ENCODE assay signal across 15 cellular contexts in the genomic region with DNA sequence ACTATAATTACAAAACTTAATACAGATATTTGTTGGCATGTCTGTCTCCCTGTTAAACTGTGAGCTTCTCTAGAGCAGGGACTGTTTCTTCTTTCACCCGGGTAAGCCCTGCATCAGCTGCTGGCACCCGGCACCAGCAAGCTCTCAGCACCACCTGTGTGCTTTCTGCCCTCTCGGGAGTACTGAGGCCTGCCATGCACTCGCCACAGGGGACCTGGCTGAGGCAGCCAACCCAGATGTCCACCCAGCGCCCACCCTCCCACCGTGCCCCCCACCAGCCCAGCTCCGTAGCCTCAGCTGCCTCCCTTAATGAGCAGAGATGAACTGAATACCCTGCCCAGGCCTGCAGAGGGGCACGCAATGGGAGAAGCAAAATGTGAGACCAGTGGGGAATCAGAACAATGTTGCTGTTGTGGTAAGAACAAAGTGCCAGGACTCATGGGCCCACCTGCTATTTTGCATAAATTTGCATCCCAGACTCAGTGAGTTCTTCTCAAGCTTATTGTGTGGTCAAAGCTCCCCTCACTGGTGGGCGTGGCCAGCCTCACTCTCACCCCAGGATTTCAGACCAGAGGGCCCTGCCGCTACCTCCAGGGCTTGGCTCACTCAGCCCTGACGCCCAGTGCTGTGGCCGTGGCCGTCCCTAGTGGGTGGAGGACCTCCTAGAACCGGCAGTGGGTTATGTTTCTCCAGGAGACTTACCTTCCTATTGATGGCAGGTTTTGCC. TPM values are rescaled to one million over a fixed set of nuclear protein-coding genes. Genes with fewer than 3 reads are reported as not detected.
DNase-seq lines count a peak whose midpoint lies in the region; ATAC-seq, FAIRE-seq and TF ChIP-seq lines count a peak whose summit lies in the region.
"Had no signal": no experiment of that assay in that cellular context is flagged by ENCODE, and none has a peak within 500 bp of the region (broad histone marks: within the 10 kb centered on the region; RNA-seq: fewer than 3 reads in every experiment).

No MANE protein-coding gene starts in this region.

- in situ Hi-C loops in GM13976 (cut with MboI; ENCODE audit: low sequenced_read_pairs, unreplicated experiment), result no loop called here

- intact Hi-C loops in stomach (cut with DNase I; ENCODE audit: low total_unique reads), result no loop called here
- intact Hi-C loops in pancreas (cut with DNase I), result no loop called here

- H3K4me3 ChIP-seq in stomach (no peak overlapping the region), pancreas (no peak overlapping the region)

- H3K4me1 ChIP-seq in stomach (no peaks in the 10 kb centered on the region), pancreas (peaks cover 0 to 4% (median 0%) of the 10 kb centered on the region in 3 donors)

- 69 to 77% (median 74%) methylated on average over 13 to 14 of the region's 14 CpGs for WGBS in stomach, 5 donors
- WGBS in pancreas, 2 donors, result 73 to 87% methylated on average over 14 of the region's 14 CpGs

- DNase-seq in GM13976 (ENCODE audit: low spot score) (peak; percentile 39), amygdala (lab: John Stamatoyannopoulos, UW) (peak in 42 of 56 donors; percentile 11 to 78 (median 50)), midbrain (lab: John Stamatoyannopoulos, UW) (peak; percentile 40), stomach (no peak), pancreas (no peak)
- DNase-seq in activated naive CD4-positive, alpha-beta T cell (lab: John Stamatoyannopoulos, UW), result no peak
- DNase-seq: activated T-cell treated with anti-CD3 and anti-CD28 coated beads for 4 hours, DMS79, islet precursor cell, MM.1S, NCI-H345, PC-3 had no signal

- no peak for FAIRE-seq in pancreas (lab: Jason Lieb, UNC)

- H3K27me3 ChIP-seq in stomach, result no peaks in the 10 kb centered on the region
- no peaks in the 10 kb centered on the region for H3K27me3 ChIP-seq in pancreas

- ATAC-seq in HG02588 (IDR thresholded peaks at IDR 0.05; ENCODE audit: unreplicated experiment) (peak; percentile 48), pancreas (no peak), HG03097 (IDR thresholded peaks at IDR 0.05; ENCODE audit: low FRiP score, unreplicated experiment) (no peak)
- ATAC-seq: activated CD4-positive, CD25-positive, alpha-beta regulatory T cell treated with anti-CD3 and anti-CD28 coated beads, Interleukin-2, amount 50 U/mL, for 24 hours; PC-3 had no signal

- no peak for TF ChIP-seq EP300 in stomach (IDR thresholded peaks at IDR 0.05)

- H3K36me3 ChIP-seq in stomach (no peaks in the 10 kb centered on the region), pancreas (no peaks in the 10 kb centered on the region)

- H3K27ac ChIP-seq in stomach, result no peak overlapping the region
- H3K27ac ChIP-seq in pancreas, result no peak overlapping the region

- no peak for TF ChIP-seq POLR2A in stomach (IDR thresholded peaks at IDR 0.05)

- TF ChIP-seq CTCF in GM13976 (IDR thresholded peaks at IDR 0.05; ENCODE audit: borderline replicate concordance, control extremely low read depth, extremely low read depth, insufficient read depth, missing control alignments) (no peak), stomach (IDR thresholded peaks at IDR 0.05) (no peak), pancreas (IDR thresholded peaks at IDR 0.05) (no peak)

- H3K9me3 ChIP-seq in stomach (no peaks in the 10 kb centered on the region), pancreas (no peaks in the 10 kb centered on the region)

RNA-seq across cellular contexts. Expression of a gene that starts 14.6 kb away (rescaled TPM):
- total RNA-seq in stomach (under 1 TPM in 1 of 5 donors, not detected in 4; 0.55 TPM), pancreas (not detected)
- polyA plus RNA-seq in stomach (not detected), pancreas (not detected)
- total RNA-seq: PC-3 had no signal

Comparison
In these comparisons a context has a peak if more than half of its experiments do, and no peak if none do; other contexts are left out.
1. DNase-seq: peak in GM13976 (single experiment), amygdala (42 of 56) and midbrain (single experiment); none in stomach (single experiment), activated naive CD4-positive, alpha-beta T cell (0 of 4) and pancreas (0 of 6).